1 cellular context compared by ENCODE assay signal in genomic region chr13:94784066-94784465, GRCh38.
TF ChIP-seq lines count a peak whose summit lies in the region.

No MANE protein-coding gene starts in this region.

TF ChIP-seq in GM23338, 12 proteins besides CTCF, POLR2A, EP300 and RAD21 (continued from another document):
- TF ChIP-seq, protein P1, sequence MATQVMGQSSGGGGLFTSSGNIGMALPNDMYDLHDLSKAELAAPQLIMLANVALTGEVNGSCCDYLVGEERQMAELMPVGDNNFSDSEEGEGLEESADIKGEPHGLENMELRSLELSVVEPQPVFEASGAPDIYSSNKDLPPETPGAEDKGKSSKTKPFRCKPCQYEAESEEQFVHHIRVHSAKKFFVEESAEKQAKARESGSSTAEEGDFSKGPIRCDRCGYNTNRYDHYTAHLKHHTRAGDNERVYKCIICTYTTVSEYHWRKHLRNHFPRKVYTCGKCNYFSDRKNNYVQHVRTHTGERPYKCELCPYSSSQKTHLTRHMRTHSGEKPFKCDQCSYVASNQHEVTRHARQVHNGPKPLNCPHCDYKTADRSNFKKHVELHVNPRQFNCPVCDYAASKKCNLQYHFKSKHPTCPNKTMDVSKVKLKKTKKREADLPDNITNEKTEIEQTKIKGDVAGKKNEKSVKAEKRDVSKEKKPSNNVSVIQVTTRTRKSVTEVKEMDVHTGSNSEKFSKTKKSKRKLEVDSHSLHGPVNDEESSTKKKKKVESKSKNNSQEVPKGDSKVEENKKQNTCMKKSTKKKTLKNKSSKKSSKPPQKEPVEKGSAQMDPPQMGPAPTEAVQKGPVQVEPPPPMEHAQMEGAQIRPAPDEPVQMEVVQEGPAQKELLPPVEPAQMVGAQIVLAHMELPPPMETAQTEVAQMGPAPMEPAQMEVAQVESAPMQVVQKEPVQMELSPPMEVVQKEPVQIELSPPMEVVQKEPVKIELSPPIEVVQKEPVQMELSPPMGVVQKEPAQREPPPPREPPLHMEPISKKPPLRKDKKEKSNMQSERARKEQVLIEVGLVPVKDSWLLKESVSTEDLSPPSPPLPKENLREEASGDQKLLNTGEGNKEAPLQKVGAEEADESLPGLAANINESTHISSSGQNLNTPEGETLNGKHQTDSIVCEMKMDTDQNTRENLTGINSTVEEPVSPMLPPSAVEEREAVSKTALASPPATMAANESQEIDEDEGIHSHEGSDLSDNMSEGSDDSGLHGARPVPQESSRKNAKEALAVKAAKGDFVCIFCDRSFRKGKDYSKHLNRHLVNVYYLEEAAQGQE (IDR thresholded peaks at IDR 0.05; ENCODE audit: unreplicated experiment): no peak
- TF ChIP-seq ZNF114 (CRISPR knock-in tag; IDR thresholded peaks at IDR 0.05) (no peak), EZH2phosphoT487 (IDR thresholded peaks at IDR 0.05; ENCODE audit: unreplicated experiment) (no peak), CREB1 (CRISPR knock-in tag; IDR thresholded peaks at IDR 0.05; ENCODE audit: low read depth) (no peak), STAT1 (IDR thresholded peaks at IDR 0.05; ENCODE audit: unreplicated experiment) (no peak)
- TF ChIP-seq, protein P2, sequence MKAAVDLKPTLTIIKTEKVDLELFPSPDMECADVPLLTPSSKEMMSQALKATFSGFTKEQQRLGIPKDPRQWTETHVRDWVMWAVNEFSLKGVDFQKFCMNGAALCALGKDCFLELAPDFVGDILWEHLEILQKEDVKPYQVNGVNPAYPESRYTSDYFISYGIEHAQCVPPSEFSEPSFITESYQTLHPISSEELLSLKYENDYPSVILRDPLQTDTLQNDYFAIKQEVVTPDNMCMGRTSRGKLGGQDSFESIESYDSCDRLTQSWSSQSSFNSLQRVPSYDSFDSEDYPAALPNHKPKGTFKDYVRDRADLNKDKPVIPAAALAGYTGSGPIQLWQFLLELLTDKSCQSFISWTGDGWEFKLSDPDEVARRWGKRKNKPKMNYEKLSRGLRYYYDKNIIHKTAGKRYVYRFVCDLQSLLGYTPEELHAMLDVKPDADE (IDR thresholded peaks at IDR 0.05): no peak
TF ChIP-seq in GM23338: peak in this region for 0.
